In the genomic region with DNA sequence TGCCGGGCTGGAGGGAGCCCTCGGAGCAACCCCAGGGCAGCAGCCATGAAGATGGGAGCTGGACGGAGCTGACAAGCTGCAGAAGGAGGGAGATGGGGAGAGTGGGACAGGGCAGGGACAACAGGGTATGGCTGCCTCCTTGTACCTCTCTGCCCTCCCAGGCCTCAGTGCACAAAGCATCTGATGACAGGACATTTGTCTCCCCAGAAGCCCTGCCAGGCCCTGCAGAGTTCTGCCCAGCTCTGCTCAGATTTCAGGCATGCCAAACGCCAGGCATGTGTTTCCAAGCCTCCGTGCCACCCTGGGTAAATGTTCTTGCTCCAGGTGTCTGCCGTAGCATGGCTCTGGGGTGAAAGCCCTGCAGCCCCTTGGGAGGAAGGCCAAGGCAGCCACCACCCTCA, we compare ENCODE assay signal across 1 cellular context.
TF ChIP-seq lines count a peak whose summit lies in the region.

No MANE protein-coding gene starts in this region.

TF ChIP-seq in SK-N-SH, 30 proteins besides CTCF, POLR2A, EP300 and RAD21:
- TF ChIP-seq RXRA (IDR thresholded peaks at IDR 0.05; ENCODE audit: borderline replicate concordance, low read depth) (no peak), MEF2A (IDR thresholded peaks at IDR 0.05; ENCODE audit: borderline replicate concordance, low read depth) (no peak), EZH2phosphoT487 (IDR thresholded peaks at IDR 0.05; ENCODE audit: borderline replicate concordance, low read depth) (no peak), FOXM1 (IDR thresholded peaks at IDR 0.05; ENCODE audit: low read depth) (no peak), GATA2 (CRISPR knock-in tag; IDR thresholded peaks at IDR 0.05) (no peak)
- TF ChIP-seq, protein P1, sequence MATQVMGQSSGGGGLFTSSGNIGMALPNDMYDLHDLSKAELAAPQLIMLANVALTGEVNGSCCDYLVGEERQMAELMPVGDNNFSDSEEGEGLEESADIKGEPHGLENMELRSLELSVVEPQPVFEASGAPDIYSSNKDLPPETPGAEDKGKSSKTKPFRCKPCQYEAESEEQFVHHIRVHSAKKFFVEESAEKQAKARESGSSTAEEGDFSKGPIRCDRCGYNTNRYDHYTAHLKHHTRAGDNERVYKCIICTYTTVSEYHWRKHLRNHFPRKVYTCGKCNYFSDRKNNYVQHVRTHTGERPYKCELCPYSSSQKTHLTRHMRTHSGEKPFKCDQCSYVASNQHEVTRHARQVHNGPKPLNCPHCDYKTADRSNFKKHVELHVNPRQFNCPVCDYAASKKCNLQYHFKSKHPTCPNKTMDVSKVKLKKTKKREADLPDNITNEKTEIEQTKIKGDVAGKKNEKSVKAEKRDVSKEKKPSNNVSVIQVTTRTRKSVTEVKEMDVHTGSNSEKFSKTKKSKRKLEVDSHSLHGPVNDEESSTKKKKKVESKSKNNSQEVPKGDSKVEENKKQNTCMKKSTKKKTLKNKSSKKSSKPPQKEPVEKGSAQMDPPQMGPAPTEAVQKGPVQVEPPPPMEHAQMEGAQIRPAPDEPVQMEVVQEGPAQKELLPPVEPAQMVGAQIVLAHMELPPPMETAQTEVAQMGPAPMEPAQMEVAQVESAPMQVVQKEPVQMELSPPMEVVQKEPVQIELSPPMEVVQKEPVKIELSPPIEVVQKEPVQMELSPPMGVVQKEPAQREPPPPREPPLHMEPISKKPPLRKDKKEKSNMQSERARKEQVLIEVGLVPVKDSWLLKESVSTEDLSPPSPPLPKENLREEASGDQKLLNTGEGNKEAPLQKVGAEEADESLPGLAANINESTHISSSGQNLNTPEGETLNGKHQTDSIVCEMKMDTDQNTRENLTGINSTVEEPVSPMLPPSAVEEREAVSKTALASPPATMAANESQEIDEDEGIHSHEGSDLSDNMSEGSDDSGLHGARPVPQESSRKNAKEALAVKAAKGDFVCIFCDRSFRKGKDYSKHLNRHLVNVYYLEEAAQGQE (IDR thresholded peaks at IDR 0.05; ENCODE audit: low read depth, low read length): no peak
- TF ChIP-seq, protein P2, sequence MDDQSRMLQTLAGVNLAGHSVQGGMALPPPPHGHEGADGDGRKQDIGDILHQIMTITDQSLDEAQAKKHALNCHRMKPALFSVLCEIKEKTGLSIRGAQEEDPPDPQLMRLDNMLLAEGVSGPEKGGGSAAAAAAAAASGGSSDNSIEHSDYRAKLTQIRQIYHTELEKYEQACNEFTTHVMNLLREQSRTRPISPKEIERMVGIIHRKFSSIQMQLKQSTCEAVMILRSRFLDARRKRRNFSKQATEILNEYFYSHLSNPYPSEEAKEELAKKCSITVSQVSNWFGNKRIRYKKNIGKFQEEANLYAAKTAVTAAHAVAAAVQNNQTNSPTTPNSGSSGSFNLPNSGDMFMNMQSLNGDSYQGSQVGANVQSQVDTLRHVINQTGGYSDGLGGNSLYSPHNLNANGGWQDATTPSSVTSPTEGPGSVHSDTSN (IDR thresholded peaks at IDR 0.05): no peak
TF ChIP-seq in SK-N-SH: peak in this region for 0.
